Comparison of ENCODE assay signal across 20 cellular contexts in genomic region chr3:152622813-152623167, GRCh38.
DNase-seq lines count a peak whose midpoint lies in the region; ATAC-seq, FAIRE-seq and TF ChIP-seq lines count a peak whose summit lies in the region.
"Had no signal": no experiment of that assay in that cellular context is flagged by ENCODE, and none has a peak within 500 bp of the region (broad histone marks: within the 10 kb centered on the region; RNA-seq: fewer than 3 reads in every experiment).

No MANE protein-coding gene starts in this region.

- FAIRE-seq in bronchial epithelial cell (lab: Jason Lieb, UNC), result no peak
- FAIRE-seq: GM12878, GM18507 had no signal

- TF ChIP-seq CTCF in bronchial epithelial cell (IDR thresholded peaks at IDR 0.05; ENCODE audit: insufficient read depth, low read length, severe bottlenecking) (no peak), foreskin keratinocyte (conservative IDR thresholded peaks at IDR 0.05) (no peak), vagina (IDR thresholded peaks at IDR 0.05) (no peak)

- H3K27ac Mint-ChIP-seq in CD8-positive, alpha-beta memory T cell, result no peak overlapping the region
- H3K27ac Mint-ChIP-seq: HFFc6, IgD-negative memory B cell had no signal

- no peaks in the 10 kb centered on the region for H3K9me3 ChIP-seq in vagina
- H3K9me3 ChIP-seq in CD8-positive, alpha-beta memory T cell (ENCODE audit: low read length), result no peaks in the 10 kb centered on the region

- POLR2A ChIA-PET in CD8-positive, alpha-beta memory T cell (lab: Charles Lee), result no interaction called here

- no peaks in the 10 kb centered on the region for H3K4me1 Mint-ChIP-seq in CD8-positive, alpha-beta memory T cell

- peak; percentile 29 for DNase-seq in HT1080 (ENCODE audit: low read depth)
- peak; percentile 38 for DNase-seq in bronchial epithelial cell (ENCODE audit: low read depth)
- DNase-seq in foreskin keratinocyte, result peak in 1 of 2 donors; percentile 20
- no peak for DNase-seq in vagina (ENCODE audit: extremely low spot score in 2 of 2)
- DNase-seq in SHP77 (lab: John Stamatoyannopoulos, UW), result no peak
- DNase-seq in CD8-positive, alpha-beta memory T cell, result no peak
- DNase-seq: Calu3, DMS79 treated with DMSO at 0.1 percent for 48 hours, GDM1, HFFc6, NCI-H1105 treated with DMSO at 0.1 percent for 48 hours, NCI-H1694 treated with DMSO at 0.1 percent for 48 hours, NCI-H2107, NCI-H446, NCI-H69, SIG-M5 had no signal

- CTCF ChIA-PET in CD8-positive, alpha-beta memory T cell (lab: Charles Lee), result no interaction called here

- no peaks in the 10 kb centered on the region for H3K27me3 ChIP-seq in bronchial epithelial cell (ENCODE audit: control insufficient read depth, insufficient read depth, low read length)
- H3K27me3 ChIP-seq in foreskin keratinocyte, result no peaks in the 10 kb centered on the region
- H3K27me3 ChIP-seq in vagina, result no peaks in the 10 kb centered on the region
- H3K27me3 ChIP-seq in CD8-positive, alpha-beta memory T cell (ENCODE audit: insufficient read depth, low read length, poor library complexity, severe bottlenecking), result no peaks in the 10 kb centered on the region

- H3K9me3 Mint-ChIP-seq in CD8-positive, alpha-beta memory T cell, result no peaks in the 10 kb centered on the region
- H3K9me3 Mint-ChIP-seq: HFFc6, IgD-negative memory B cell had no signal

- H3K36me3 ChIP-seq in bronchial epithelial cell (ENCODE audit: control insufficient read depth, insufficient read depth, low read length) (no peaks in the 10 kb centered on the region), vagina (no peaks in the 10 kb centered on the region)
- no peaks in the 10 kb centered on the region for H3K36me3 ChIP-seq in CD8-positive, alpha-beta memory T cell (ENCODE audit: insufficient read depth, low read length)

- H3K27ac ChIP-seq in foreskin keratinocyte (no peak overlapping the region), vagina (peak overlapping the region; percentile 22)
- H3K27ac ChIP-seq in CD8-positive, alpha-beta memory T cell (ENCODE audit: low read depth, low read length), result no peak overlapping the region

- intact Hi-C loops in vagina (cut with DNase I), result no loop called here

- no peak overlapping the region for H3K4me3 Mint-ChIP-seq in CD8-positive, alpha-beta memory T cell
- H3K4me3 Mint-ChIP-seq: HFFc6, IgD-negative memory B cell had no signal

- peaks cover 0 to 21% of the 10 kb centered on the region in 2 donors for H3K27me3 Mint-ChIP-seq in CD8-positive, alpha-beta memory T cell
- H3K27me3 Mint-ChIP-seq: IgD-negative memory B cell had no signal

- ATAC-seq in foreskin keratinocyte (peak; percentile 33), GM19463 (IDR thresholded peaks at IDR 0.05; ENCODE audit: unreplicated experiment) (no peak)
- ATAC-seq: GM12878 had no signal

- TF ChIP-seq POLR2A in vagina (IDR thresholded peaks at IDR 0.05), result no peak

- no peak overlapping the region for H3K4me3 ChIP-seq in bronchial epithelial cell (ENCODE audit: low read depth, low read length)
- no peak overlapping the region for H3K4me3 ChIP-seq in vagina
- H3K4me3 ChIP-seq in CD8-positive, alpha-beta memory T cell (ENCODE audit: low read length), result no peak overlapping the region
- H3K4me3 ChIP-seq: GM12878 had no signal

- H3K36me3 Mint-ChIP-seq in CD8-positive, alpha-beta memory T cell, result no peaks in the 10 kb centered on the region

- H3K4me1 ChIP-seq in foreskin keratinocyte, result peaks cover 6% of the 10 kb centered on the region
- H3K4me1 ChIP-seq in vagina, result peaks cover 26% of the 10 kb centered on the region
- H3K4me1 ChIP-seq in CD8-positive, alpha-beta memory T cell (ENCODE audit: insufficient read depth, low read length), result no peaks in the 10 kb centered on the region

Comparison
In these comparisons a context has a peak if more than half of its experiments do, and no peak if none do; other contexts are left out.
1. DNase-seq: peak in HT1080 (single experiment) and bronchial epithelial cell (single experiment); none in vagina (0 of 2), SHP77 (0 of 2) and CD8-positive, alpha-beta memory T cell (0 of 5).